Comparison of ENCODE assay signal across 9 cellular contexts in the genomic region with DNA sequence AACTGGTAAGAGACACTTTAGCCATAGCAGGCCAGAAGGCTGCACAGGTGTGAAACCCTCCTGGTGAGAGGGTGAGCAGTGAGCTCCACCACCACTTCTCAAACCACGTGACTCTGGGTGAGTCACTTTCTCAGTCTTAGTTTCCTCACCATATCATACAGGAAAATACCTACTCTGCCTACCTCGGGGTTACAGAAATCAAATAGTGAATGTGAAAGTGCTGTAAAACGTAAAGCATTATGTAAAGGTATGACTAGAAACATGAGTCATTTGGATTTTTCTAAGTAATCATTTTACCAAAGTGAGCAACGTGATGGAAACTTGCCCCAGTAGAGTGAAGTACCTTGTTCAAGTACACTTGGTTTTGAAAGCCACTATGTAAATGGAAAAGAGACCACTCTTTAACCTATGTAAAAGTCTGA. TPM values are rescaled to one million over a fixed set of nuclear protein-coding genes. Genes with fewer than 3 reads are reported as not detected.
DNase-seq lines count a peak whose midpoint lies in the region; ATAC-seq and TF ChIP-seq lines count a peak whose summit lies in the region.
"Had no signal": no experiment of that assay in that cellular context is flagged by ENCODE, and none has a peak within 500 bp of the region (broad histone marks: within the 10 kb centered on the region; RNA-seq: fewer than 3 reads in every experiment).

No MANE protein-coding gene starts in this region.

- H3K4me3 ChIP-seq in ACC112 (ENCODE audit: low read depth, low read length): peak overlapping the region; percentile 1; the same call in 1 of the 2 replicates
- no peak overlapping the region for H3K4me3 ChIP-seq in fibroblast of villous mesenchyme (ENCODE audit: low read depth, low read length)

- no peaks in the 10 kb centered on the region for H3K27me3 ChIP-seq in ACC112 (ENCODE audit: insufficient read depth, low read length)

- DNase-seq in activated CD8-positive, alpha-beta memory T cell treated with anti-CD3 and anti-CD28 coated beads for 1 hour (ENCODE audit: extremely low read depth in 1 of 2, low read depth in 1 of 2): peak; percentile 25 to 42
- DNase-seq in fibroblast of villous mesenchyme (ENCODE audit: low read depth) (peak; percentile 46), NCI-H1092 (lab: John Stamatoyannopoulos, UW) (no peak), NCI-H345 (lab: John Stamatoyannopoulos, UW) (no peak)
- DNase-seq in stimulated activated CD4-positive, alpha-beta T cell treated with anti-CD3 and anti-CD28 coated beads, TNF-alpha, amount 100 ng/mL, for 1 hour (ENCODE audit: low read depth in 3 of 3, low spot score in 1 of 3): peak; percentile 25 to 36 (median 27)

- no peak for TF ChIP-seq CTCF in fibroblast of villous mesenchyme (IDR thresholded peaks at IDR 0.05; ENCODE audit: insufficient read depth, low read depth, low read length)

- H3K79me2 ChIP-seq in ACC112 (ENCODE audit: control insufficient read depth, insufficient read depth, low read length, unreplicated experiment): peaks cover 88% of the 10 kb centered on the region

- peak overlapping the region; percentile 75 for H3K27ac ChIP-seq in ACC112 (ENCODE audit: low read depth, low read length)
- H3K27ac ChIP-seq: C4-2B had no signal

- H2AFZ ChIP-seq in ACC112 (ENCODE audit: low read length, unreplicated experiment): no peak overlapping the region

- H3K4me1 ChIP-seq in ACC112 (ENCODE audit: control insufficient read depth, insufficient read depth, low read length, unreplicated experiment): peaks cover 31% of the 10 kb centered on the region

- ATAC-seq in GM19467 (IDR thresholded peaks at IDR 0.05; ENCODE audit: unreplicated experiment) (peak; percentile 89), HG03558 (IDR thresholded peaks at IDR 0.05; ENCODE audit: extremely low read depth, unreplicated experiment) (peak; percentile 71)

- no peaks in the 10 kb centered on the region for H3K36me3 ChIP-seq in ACC112 (ENCODE audit: insufficient read depth, low read length)

RNA-seq across cellular contexts. Expression of gene USP12, which starts 40.4 kb away (rescaled TPM):
- total RNA-seq in fibroblast of villous mesenchyme: 13.9 and 19.0 TPM in 2 replicates

Comparison
In these comparisons a context has a peak if more than half of its experiments do, and no peak if none do; other contexts are left out.
1. DNase-seq: peak in activated CD8-positive, alpha-beta memory T cell treated with anti-CD3 and anti-CD28 coated beads for 1 hour (2 of 2), fibroblast of villous mesenchyme (single experiment) and stimulated activated CD4-positive, alpha-beta T cell treated with anti-CD3 and anti-CD28 coated beads, TNF-alpha, amount 100 ng/mL, for 1 hour (3 of 3); none in NCI-H1092 (single experiment) and NCI-H345 (single experiment).